In the genomic region with DNA sequence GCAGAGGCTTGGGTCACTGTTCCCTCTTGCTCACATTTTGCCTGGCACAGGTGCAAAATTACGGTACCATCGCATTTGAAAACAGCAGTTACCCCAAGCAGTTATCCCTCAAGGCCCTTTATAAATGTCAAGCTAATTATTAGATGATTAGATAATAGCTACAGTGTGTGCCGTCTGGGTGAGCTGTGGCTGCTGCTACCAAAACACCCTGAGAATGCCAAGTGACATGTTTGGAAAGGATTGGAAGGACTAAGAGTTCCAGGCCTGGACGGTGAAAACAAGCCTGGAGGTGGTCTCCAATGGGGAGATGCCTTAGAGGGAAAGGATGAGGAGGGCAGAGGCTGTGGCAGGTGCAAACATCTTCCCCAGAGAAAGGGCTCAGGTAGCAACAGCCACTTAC, we compare ENCODE assay signal across 18 cellular contexts.
A peak's percentile ranks its signal among the peaks of the same experiment; 100 is the strongest.
DNase-seq lines count a peak whose midpoint lies in the region; ATAC-seq, FAIRE-seq and TF ChIP-seq lines count a peak whose summit lies in the region.
"Had no signal": no experiment of that assay in that cellular context is flagged by ENCODE, and none has a peak within 500 bp of the region (broad histone marks: within the 10 kb centered on the region; RNA-seq: fewer than 3 reads in every experiment).

No MANE protein-coding gene starts in this region.

- DNase-seq in activated CD8-positive, alpha-beta memory T cell treated with anti-CD3 and anti-CD28 coated beads, Interleukin-2, amount 50 U/mL, for 48 hours = peak; percentile 15
- DNase-seq in activated CD8-positive, alpha-beta memory T cell treated with anti-CD3 and anti-CD28 coated beads for 24 hours = no peak
- peak in 2 of 3 experiments; percentile 79 to 97 for DNase-seq in NCI-H1417 (lab: John Stamatoyannopoulos, UW)
- peak; percentile 23 for DNase-seq in osteocyte (ENCODE audit: extremely low spot score, unreplicated experiment)
- no peak for DNase-seq in natural killer cell
- DNase-seq in hypothalamus (lab: John Stamatoyannopoulos, UW) = no peak
- no peak for DNase-seq in frontal cortex (ENCODE audit: low spot score in 2 of 2)
- DNase-seq: Calu3; CD4-positive, alpha-beta T cell; IMR-90; MV-4-11; NCI-H1694 treated with DMSO at 0.1 percent for 48 hours; NCI-H524 treated with DMSO at 0.1 percent for 48 hours had no signal

- H3K4me1 Mint-ChIP-seq in brain (peaks cover 46% of the 10 kb centered on the region), osteocyte (ENCODE audit: unreplicated experiment) (peaks cover 2% of the 10 kb centered on the region), natural killer cell (no peaks in the 10 kb centered on the region)

- no peak for FAIRE-seq in frontal cortex (lab: Jason Lieb, UNC)
- FAIRE-seq: G401.6, GM12891, GM19239 had no signal

- H3K36me3 Mint-ChIP-seq in brain = no peaks in the 10 kb centered on the region
- no peaks in the 10 kb centered on the region for H3K36me3 Mint-ChIP-seq in osteocyte (ENCODE audit: unreplicated experiment)
- H3K36me3 Mint-ChIP-seq in natural killer cell = no peaks in the 10 kb centered on the region

- H3K9me3 Mint-ChIP-seq in brain = peaks cover 0 to 4% (median 0%) of the 10 kb centered on the region in 5 experiments
- H3K9me3 Mint-ChIP-seq in osteocyte (ENCODE audit: unreplicated experiment) = no peaks in the 10 kb centered on the region
- H3K9me3 Mint-ChIP-seq in natural killer cell = no peaks in the 10 kb centered on the region
- H3K9me3 Mint-ChIP-seq: CD4-positive, alpha-beta T cell; H9 had no signal

- intact Hi-C loops in natural killer cell (cut with micrococcal nuclease) = no loop called here

- no peak for ATAC-seq in natural killer cell

- TF ChIP-seq CTCF in brain (conservative IDR thresholded peaks at IDR 0.05) = no peak
- no peak for TF ChIP-seq CTCF in osteocyte (IDR thresholded peaks at IDR 0.05)
- no peak for TF ChIP-seq CTCF in natural killer cell (IDR thresholded peaks at IDR 0.05)

- H3K27me3 Mint-ChIP-seq in brain (peaks cover 13% of the 10 kb centered on the region), osteocyte (ENCODE audit: unreplicated experiment) (peaks cover 11% of the 10 kb centered on the region), natural killer cell (ENCODE audit: low read depth in 2 of 2) (peaks cover 0 to 3% of the 10 kb centered on the region in 2 donors)
- H3K27me3 Mint-ChIP-seq: CD4-positive, alpha-beta T cell had no signal

- H3K4me3 Mint-ChIP-seq in brain (no peak overlapping the region), osteocyte (ENCODE audit: unreplicated experiment) (no peak overlapping the region), natural killer cell (no peak overlapping the region)
- H3K4me3 Mint-ChIP-seq: CD4-positive, alpha-beta T cell; H9 had no signal

- H3K27ac Mint-ChIP-seq in brain (peak overlapping the region in 3 of 5 experiments; percentile 43 to 69 (median 68)), osteocyte (ENCODE audit: unreplicated experiment) (no peak overlapping the region), natural killer cell (no peak overlapping the region)
- H3K27ac Mint-ChIP-seq: CD4-positive, alpha-beta T cell; H9 had no signal

Comparison
In these comparisons a context has a peak if more than half of its experiments do, and no peak if none do; other contexts are left out.
1. DNase-seq: peak in activated CD8-positive, alpha-beta memory T cell treated with anti-CD3 and anti-CD28 coated beads, Interleukin-2, amount 50 U/mL, for 48 hours (single experiment), NCI-H1417 (2 of 3) and osteocyte (single experiment); none in activated CD8-positive, alpha-beta memory T cell treated with anti-CD3 and anti-CD28 coated beads for 24 hours (single experiment), natural killer cell (single experiment), hypothalamus (0 of 51) and frontal cortex (0 of 2).
2. H3K27ac Mint-ChIP-seq: peak in brain (3 of 5); none in osteocyte (single experiment) and natural killer cell (0 of 2).